In genomic region chr11:94325681-94326080, GRCh38 we compare ENCODE assay signal across 8 cellular contexts. TPM values are rescaled to one million over a fixed set of nuclear protein-coding genes. Genes with fewer than 3 reads are reported as not detected.
DNase-seq lines count a peak whose midpoint lies in the region; ATAC-seq, FAIRE-seq and TF ChIP-seq lines count a peak whose summit lies in the region.

No MANE protein-coding gene starts in this region.

- no peak overlapping the region for H2AFZ ChIP-seq in OCI-LY7 (ENCODE audit: low read length)
- H2AFZ ChIP-seq in neuronal stem cell (ENCODE audit: low read length), result no peak overlapping the region

- intact Hi-C loops in OCI-LY7 (cut with micrococcal nuclease; ENCODE audit: unreplicated experiment) (loop anchor here (2.0 kb wide), 1 partner anchor 179 kb away; no protein-coding TSS in a partner anchor), body of pancreas (cut with DNase I) (no loop called here)

- peak; percentile 87 for ATAC-seq in HG02884 (IDR thresholded peaks at IDR 0.05; ENCODE audit: unreplicated experiment)
- ATAC-seq in body of pancreas, result no peak

- H3K4me2 ChIP-seq in OCI-LY7 (ENCODE audit: low read length) (no peak overlapping the region), neuronal stem cell (ENCODE audit: insufficient read depth, low read length, poor library complexity, severe bottlenecking) (no peak overlapping the region)

- H3K79me2 ChIP-seq in OCI-LY7 (ENCODE audit: insufficient read depth, low read depth, low read length), result no peaks in the 10 kb centered on the region

- H3K27me3 ChIP-seq in body of pancreas (no peaks in the 10 kb centered on the region), neuronal stem cell (ENCODE audit: control insufficient read depth in 3 of 3, insufficient read depth in 3 of 3, low read depth in 1 of 3, low read length in 3 of 3) (no peaks in the 10 kb centered on the region)

- no TSS peak for BruUV-seq in OCI-LY7 (replicated peaks; lab: Mats Ljungman, UMichigan)

- CTCF ChIA-PET in OCI-LY7 (lab: Charles Lee; ENCODE audit: unreplicated experiment), result no interaction called here

- H3K23ac ChIP-seq in neuronal stem cell (ENCODE audit: low read depth, low read length, poor library complexity), result no peak overlapping the region

- 15 to 19% methylated on average over 1 of the region's 1 CpG for WGBS in body of pancreas, 2 donors
- WGBS in neuronal stem cell (ENCODE audit: extremely low coverage in 2 of 2, insufficient read length in 2 of 2, insufficient replicate concordance in 1 of 2), 2 donors, result no CpG with 5 or more reads among the region's 1 CpG

- H3K9me3 ChIP-seq in OCI-LY7 (ENCODE audit: low read length) (no peaks in the 10 kb centered on the region), body of pancreas (no peaks in the 10 kb centered on the region), neuronal stem cell (replicated peaks in 1 of 2; ENCODE audit: control insufficient read depth in 2 of 2, insufficient read depth in 1 of 2, low read depth in 1 of 2, low read length in 2 of 2) (no peaks in the 10 kb centered on the region)

- DNase-seq in GM12892 (ENCODE audit: insufficient read length), result peak; percentile 31
- DNase-seq in OCI-LY7 (ENCODE audit: low spot score), result peak; percentile 37
- peak in 3 of 4 donors; percentile 16 to 47 (median 40) for DNase-seq in body of pancreas
- DNase-seq in neuronal stem cell (ENCODE audit: low spot score), result peak; percentile 6
- no peak for DNase-seq in caudate nucleus (lab: John Stamatoyannopoulos, UW)
- no peak for DNase-seq in cerebellum (ENCODE audit: low spot score)

- H4K91ac ChIP-seq in neuronal stem cell (ENCODE audit: low read depth, low read length, poor library complexity), result no peak overlapping the region

- H3K4me1 ChIP-seq in OCI-LY7 (ENCODE audit: insufficient read depth, low read length, poor library complexity, severe bottlenecking) (no peaks in the 10 kb centered on the region), body of pancreas (no peaks in the 10 kb centered on the region), neuronal stem cell (ENCODE audit: control insufficient read depth in 2 of 2, insufficient read depth in 1 of 2, low read depth in 1 of 2, low read length in 2 of 2) (no peaks in the 10 kb centered on the region)

- no peak overlapping the region for H3K27ac ChIP-seq in 22Rv1
- H3K27ac ChIP-seq in OCI-LY7 (ENCODE audit: low read depth, low read length, poor library complexity, severe bottlenecking), result no peak overlapping the region
- H3K27ac ChIP-seq in body of pancreas, result no peak overlapping the region
- H3K27ac ChIP-seq in neuronal stem cell (replicated peaks; ENCODE audit: low read length), result no peak overlapping the region
- H3K27ac ChIP-seq in caudate nucleus (ENCODE audit: low read depth, low read length), result no peak overlapping the region

- H3K9me2 ChIP-seq in OCI-LY7 (ENCODE audit: insufficient read depth, low read length), result no peaks in the 10 kb centered on the region

- no peak overlapping the region for H3K9ac ChIP-seq in neuronal stem cell (ENCODE audit: low read depth, low read length, poor library complexity)

- peak; percentile 93 for FAIRE-seq in GM12892 (lab: Jason Lieb, UNC)

- H3K14ac ChIP-seq in neuronal stem cell (ENCODE audit: low read length), result no peak overlapping the region

- no peaks in the 10 kb centered on the region for H4K20me1 ChIP-seq in OCI-LY7 (ENCODE audit: insufficient read depth, low read length)

- no peak overlapping the region for H2BK120ac ChIP-seq in neuronal stem cell (ENCODE audit: low read depth, low read length)

- H3K4ac ChIP-seq in neuronal stem cell (ENCODE audit: low read length), result no peak overlapping the region

- TF ChIP-seq POLR2A in GM12892 (IDR thresholded peaks at IDR 0.05; ENCODE audit: low read depth, low read length) (no peak), body of pancreas (IDR thresholded peaks at IDR 0.05) (no peak)

- no peak overlapping the region for H2AK5ac ChIP-seq in neuronal stem cell (ENCODE audit: low read depth, low read length)

- H2BK12ac ChIP-seq in neuronal stem cell (ENCODE audit: low read length), result no peak overlapping the region

- H3K36me3 ChIP-seq in OCI-LY7 (ENCODE audit: insufficient read depth, low read length), result no peaks in the 10 kb centered on the region
- no peaks in the 10 kb centered on the region for H3K36me3 ChIP-seq in body of pancreas (replicated peaks in 1 of 2; ENCODE audit: insufficient read depth in 1 of 2, low read depth in 2 of 2)
- no peaks in the 10 kb centered on the region for H3K36me3 ChIP-seq in neuronal stem cell (replicated peaks in 1 of 2; ENCODE audit: control insufficient read depth in 2 of 2, insufficient read depth in 2 of 2, low read length in 2 of 2)

- POLR2A ChIA-PET in OCI-LY7 (lab: Charles Lee), result no interaction called here

- no peak overlapping the region for H2BK5ac ChIP-seq in neuronal stem cell (ENCODE audit: low read length)

- H4K8ac ChIP-seq in neuronal stem cell (ENCODE audit: low read depth, low read length), result no peak overlapping the region

- H3K4me3 ChIP-seq in OCI-LY7 (ENCODE audit: low read depth, low read length, poor library complexity, severe bottlenecking) (no peak overlapping the region), body of pancreas (no peak overlapping the region), neuronal stem cell (ENCODE audit: low read length in 2 of 2) (no peak overlapping the region)

- TF ChIP-seq CTCF in 22Rv1 (IDR thresholded peaks at IDR 0.05), result peak; percentile 73
- peak; percentile 76 for TF ChIP-seq CTCF in OCI-LY7 (conservative IDR thresholded peaks at IDR 0.05; ENCODE audit: low read length)
- peak in 4 of 7 experiments; percentile 19 to 34 (median 27) for TF ChIP-seq CTCF in body of pancreas (IDR thresholded peaks at IDR 0.05)

- no peak overlapping the region for H2BK15ac ChIP-seq in neuronal stem cell (ENCODE audit: low read length)

- peaks cover 3% of the 10 kb centered on the region for H3K79me1 ChIP-seq in neuronal stem cell (ENCODE audit: low read depth, low read length)

- no peak overlapping the region for H3K18ac ChIP-seq in neuronal stem cell (ENCODE audit: low read length)

RNA-seq across cellular contexts. Expression of gene IZUMO1R, which starts 21.3 kb away (rescaled TPM):
- polyA plus RNA-seq in GM12892 (2012; ENCODE audit: missing spikeins), result not detected
- total RNA-seq in OCI-LY7 (2014; rRNA removed; shearing (Covaris generic)), result not detected in 2 replicates
- not detected in 2 replicates for total RNA-seq in OCI-LY7 (2022)
- total RNA-seq in body of pancreas, result not detected
- not detected for polyA plus RNA-seq in neuronal stem cell (2013, experiment 1 of 2)
- polyA plus RNA-seq in neuronal stem cell (2013, experiment 2 of 2), result not detected
- total RNA-seq in cerebellum, result not detected

Comparison
In these comparisons a context has a peak if more than half of its experiments do, and no peak if none do; other contexts are left out.
1. DNase-seq: peak in GM12892 (single experiment), OCI-LY7 (single experiment), body of pancreas (3 of 4) and neuronal stem cell (single experiment); none in caudate nucleus (0 of 61) and cerebellum (single experiment).
2. Peak in every context shown above with its lines, with median percentiles within 50 percentile points of each other: CTCF ChIP-seq.